In the genomic region with DNA sequence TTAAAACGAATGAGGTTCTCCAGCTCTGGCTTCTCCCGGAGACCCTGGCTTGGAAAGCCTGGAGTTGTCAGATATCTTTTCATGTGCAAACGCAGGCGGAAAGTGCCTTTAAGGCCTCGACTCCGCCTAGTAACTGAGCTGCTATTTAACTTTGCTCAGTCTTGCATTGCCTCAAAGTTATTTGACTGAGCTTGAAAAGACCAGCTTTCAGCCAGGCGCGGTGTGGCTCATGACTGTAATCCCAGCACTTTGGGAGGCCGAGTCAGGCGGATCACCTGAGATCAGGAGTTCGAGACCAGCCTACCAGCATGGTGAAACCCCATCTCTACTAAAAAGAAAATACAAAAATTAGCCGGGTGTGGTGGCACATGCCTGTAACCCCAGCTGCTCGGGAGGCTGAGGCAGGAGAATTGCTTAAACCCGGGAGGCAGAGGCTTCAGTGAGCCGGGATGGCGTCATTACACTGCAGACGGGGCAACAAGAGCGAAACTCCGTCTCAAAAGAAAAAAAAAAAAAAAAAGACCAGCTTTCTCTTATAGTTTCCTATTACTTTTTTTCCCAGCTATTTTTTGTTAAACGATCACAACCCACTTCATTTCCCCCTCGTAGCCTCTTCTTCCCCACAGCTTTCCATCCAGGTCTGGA, we compare ENCODE assay signal across 1 cellular context.
TF ChIP-seq lines count a peak whose summit lies in the region.

No MANE protein-coding gene starts in this region.

TF ChIP-seq in HepG2, 621 proteins besides CTCF, POLR2A, EP300 and RAD21 (continued from another document and continues in another):
- TF ChIP-seq, protein P1, sequence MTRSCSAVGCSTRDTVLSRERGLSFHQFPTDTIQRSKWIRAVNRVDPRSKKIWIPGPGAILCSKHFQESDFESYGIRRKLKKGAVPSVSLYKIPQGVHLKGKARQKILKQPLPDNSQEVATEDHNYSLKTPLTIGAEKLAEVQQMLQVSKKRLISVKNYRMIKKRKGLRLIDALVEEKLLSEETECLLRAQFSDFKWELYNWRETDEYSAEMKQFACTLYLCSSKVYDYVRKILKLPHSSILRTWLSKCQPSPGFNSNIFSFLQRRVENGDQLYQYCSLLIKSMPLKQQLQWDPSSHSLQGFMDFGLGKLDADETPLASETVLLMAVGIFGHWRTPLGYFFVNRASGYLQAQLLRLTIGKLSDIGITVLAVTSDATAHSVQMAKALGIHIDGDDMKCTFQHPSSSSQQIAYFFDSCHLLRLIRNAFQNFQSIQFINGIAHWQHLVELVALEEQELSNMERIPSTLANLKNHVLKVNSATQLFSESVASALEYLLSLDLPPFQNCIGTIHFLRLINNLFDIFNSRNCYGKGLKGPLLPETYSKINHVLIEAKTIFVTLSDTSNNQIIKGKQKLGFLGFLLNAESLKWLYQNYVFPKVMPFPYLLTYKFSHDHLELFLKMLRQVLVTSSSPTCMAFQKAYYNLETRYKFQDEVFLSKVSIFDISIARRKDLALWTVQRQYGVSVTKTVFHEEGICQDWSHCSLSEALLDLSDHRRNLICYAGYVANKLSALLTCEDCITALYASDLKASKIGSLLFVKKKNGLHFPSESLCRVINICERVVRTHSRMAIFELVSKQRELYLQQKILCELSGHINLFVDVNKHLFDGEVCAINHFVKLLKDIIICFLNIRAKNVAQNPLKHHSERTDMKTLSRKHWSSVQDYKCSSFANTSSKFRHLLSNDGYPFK (CRISPR knock-in tag; IDR thresholded peaks at IDR 0.05; ENCODE audit: borderline replicate concordance): 0 out of 2 replicates have a peak, but pooled peaks have one; percentile 38
- TF ChIP-seq SOX13 (IDR thresholded peaks at IDR 0.05) (no peak), SOX13 (CRISPR knock-in tag; conservative IDR thresholded peaks at IDR 0.05 in 1 of 2, IDR thresholded peaks at IDR 0.05 in 1 of 2) (peak in 1 of 2 experiments; percentile 45; a peak in 2 of 4 replicates), RXRA (CRISPR knock-in tag; IDR thresholded peaks at IDR 0.05) (peak; percentile 59; the same call in 1 of the 2 replicates), BCL6 (CRISPR knock-in tag; IDR thresholded peaks at IDR 0.05) (0 out of 2 replicates have a peak, but pooled peaks have one; percentile 32), SOX6 (IDR thresholded peaks at IDR 0.05) (no peak), SOX6 (CRISPR knock-in tag; IDR thresholded peaks at IDR 0.05) (0 out of 2 replicates have a peak, but pooled peaks have one; percentile 18), ZNF44 (CRISPR knock-in tag; IDR thresholded peaks at IDR 0.05) (no peak), ZNF441 (CRISPR knock-in tag; IDR thresholded peaks at IDR 0.05; ENCODE audit: borderline replicate concordance) (peak; percentile 73; the same call in 1 of the 2 replicates), BRD4 (CRISPR knock-in tag; IDR thresholded peaks at IDR 0.05) (no peak), ZNF225 (CRISPR knock-in tag; IDR thresholded peaks at IDR 0.05) (0 out of 2 replicates have a peak, but pooled peaks have one; percentile 26), ZMYM4 (CRISPR knock-in tag; IDR thresholded peaks at IDR 0.05) (peak; percentile 38), ZNF562 (CRISPR knock-in tag; IDR thresholded peaks at IDR 0.05; ENCODE audit: borderline replicate concordance) (no peak), GATAD1 (CRISPR knock-in tag; IDR thresholded peaks at IDR 0.05) (no peak), ZFP37 (CRISPR knock-in tag; IDR thresholded peaks at IDR 0.05; ENCODE audit: borderline replicate concordance) (peak; percentile 58; the same call in 1 of the 2 replicates), ZNF331 (CRISPR knock-in tag; IDR thresholded peaks at IDR 0.05) (peak; percentile 82; the same call in 1 of the 2 replicates), PAF1 (CRISPR knock-in tag; IDR thresholded peaks at IDR 0.05) (no peak), CAMTA2 (CRISPR knock-in tag; IDR thresholded peaks at IDR 0.05; ENCODE audit: borderline replicate concordance) (no peak), NKX3-1 (CRISPR knock-in tag; IDR thresholded peaks at IDR 0.05) (no peak), MTA3 (CRISPR knock-in tag; IDR thresholded peaks at IDR 0.05) (no peak), IRF2 (CRISPR knock-in tag; IDR thresholded peaks at IDR 0.05) (peak; percentile 40; the same call in 1 of the 2 replicates), ZNF776 (CRISPR knock-in tag; IDR thresholded peaks at IDR 0.05) (no peak), ZNF720 (CRISPR knock-in tag; IDR thresholded peaks at IDR 0.05) (no peak), ZSCAN9 (CRISPR knock-in tag; IDR thresholded peaks at IDR 0.05; ENCODE audit: borderline replicate concordance) (no peak), ZFY (CRISPR knock-in tag; IDR thresholded peaks at IDR 0.05) (peak; percentile 61; the same call in 1 of the 2 replicates), MIXL1 (CRISPR knock-in tag; IDR thresholded peaks at IDR 0.05) (0 out of 2 replicates have a peak, but pooled peaks have one; percentile 41), ZNF549 (CRISPR knock-in tag; IDR thresholded peaks at IDR 0.05) (no peak), ZNF350 (CRISPR knock-in tag; IDR thresholded peaks at IDR 0.05; ENCODE audit: borderline replicate concordance, low read depth) (peak; percentile 47; the same call in 1 of the 2 replicates), ZNF749 (CRISPR knock-in tag; IDR thresholded peaks at IDR 0.05; ENCODE audit: borderline replicate concordance) (no peak), KDM1A (CRISPR knock-in tag; IDR thresholded peaks at IDR 0.05) (peak; percentile 64; the same call in 1 of the 2 replicates)
- TF ChIP-seq, protein P2, sequence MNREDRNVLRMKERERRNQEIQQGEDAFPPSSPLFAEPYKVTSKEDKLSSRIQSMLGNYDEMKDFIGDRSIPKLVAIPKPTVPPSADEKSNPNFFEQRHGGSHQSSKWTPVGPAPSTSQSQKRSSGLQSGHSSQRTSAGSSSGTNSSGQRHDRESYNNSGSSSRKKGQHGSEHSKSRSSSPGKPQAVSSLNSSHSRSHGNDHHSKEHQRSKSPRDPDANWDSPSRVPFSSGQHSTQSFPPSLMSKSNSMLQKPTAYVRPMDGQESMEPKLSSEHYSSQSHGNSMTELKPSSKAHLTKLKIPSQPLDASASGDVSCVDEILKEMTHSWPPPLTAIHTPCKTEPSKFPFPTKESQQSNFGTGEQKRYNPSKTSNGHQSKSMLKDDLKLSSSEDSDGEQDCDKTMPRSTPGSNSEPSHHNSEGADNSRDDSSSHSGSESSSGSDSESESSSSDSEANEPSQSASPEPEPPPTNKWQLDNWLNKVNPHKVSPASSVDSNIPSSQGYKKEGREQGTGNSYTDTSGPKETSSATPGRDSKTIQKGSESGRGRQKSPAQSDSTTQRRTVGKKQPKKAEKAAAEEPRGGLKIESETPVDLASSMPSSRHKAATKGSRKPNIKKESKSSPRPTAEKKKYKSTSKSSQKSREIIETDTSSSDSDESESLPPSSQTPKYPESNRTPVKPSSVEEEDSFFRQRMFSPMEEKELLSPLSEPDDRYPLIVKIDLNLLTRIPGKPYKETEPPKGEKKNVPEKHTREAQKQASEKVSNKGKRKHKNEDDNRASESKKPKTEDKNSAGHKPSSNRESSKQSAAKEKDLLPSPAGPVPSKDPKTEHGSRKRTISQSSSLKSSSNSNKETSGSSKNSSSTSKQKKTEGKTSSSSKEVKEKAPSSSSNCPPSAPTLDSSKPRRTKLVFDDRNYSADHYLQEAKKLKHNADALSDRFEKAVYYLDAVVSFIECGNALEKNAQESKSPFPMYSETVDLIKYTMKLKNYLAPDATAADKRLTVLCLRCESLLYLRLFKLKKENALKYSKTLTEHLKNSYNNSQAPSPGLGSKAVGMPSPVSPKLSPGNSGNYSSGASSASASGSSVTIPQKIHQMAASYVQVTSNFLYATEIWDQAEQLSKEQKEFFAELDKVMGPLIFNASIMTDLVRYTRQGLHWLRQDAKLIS (CRISPR knock-in tag; IDR thresholded peaks at IDR 0.05): no peak
- TF ChIP-seq, protein P3, sequence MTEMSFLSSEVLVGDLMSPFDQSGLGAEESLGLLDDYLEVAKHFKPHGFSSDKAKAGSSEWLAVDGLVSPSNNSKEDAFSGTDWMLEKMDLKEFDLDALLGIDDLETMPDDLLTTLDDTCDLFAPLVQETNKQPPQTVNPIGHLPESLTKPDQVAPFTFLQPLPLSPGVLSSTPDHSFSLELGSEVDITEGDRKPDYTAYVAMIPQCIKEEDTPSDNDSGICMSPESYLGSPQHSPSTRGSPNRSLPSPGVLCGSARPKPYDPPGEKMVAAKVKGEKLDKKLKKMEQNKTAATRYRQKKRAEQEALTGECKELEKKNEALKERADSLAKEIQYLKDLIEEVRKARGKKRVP (CRISPR knock-in tag; IDR thresholded peaks at IDR 0.05): peak in 1 of 2 experiments; percentile 48; a peak in 1 of 4 replicates
- TF ChIP-seq, protein P4, sequence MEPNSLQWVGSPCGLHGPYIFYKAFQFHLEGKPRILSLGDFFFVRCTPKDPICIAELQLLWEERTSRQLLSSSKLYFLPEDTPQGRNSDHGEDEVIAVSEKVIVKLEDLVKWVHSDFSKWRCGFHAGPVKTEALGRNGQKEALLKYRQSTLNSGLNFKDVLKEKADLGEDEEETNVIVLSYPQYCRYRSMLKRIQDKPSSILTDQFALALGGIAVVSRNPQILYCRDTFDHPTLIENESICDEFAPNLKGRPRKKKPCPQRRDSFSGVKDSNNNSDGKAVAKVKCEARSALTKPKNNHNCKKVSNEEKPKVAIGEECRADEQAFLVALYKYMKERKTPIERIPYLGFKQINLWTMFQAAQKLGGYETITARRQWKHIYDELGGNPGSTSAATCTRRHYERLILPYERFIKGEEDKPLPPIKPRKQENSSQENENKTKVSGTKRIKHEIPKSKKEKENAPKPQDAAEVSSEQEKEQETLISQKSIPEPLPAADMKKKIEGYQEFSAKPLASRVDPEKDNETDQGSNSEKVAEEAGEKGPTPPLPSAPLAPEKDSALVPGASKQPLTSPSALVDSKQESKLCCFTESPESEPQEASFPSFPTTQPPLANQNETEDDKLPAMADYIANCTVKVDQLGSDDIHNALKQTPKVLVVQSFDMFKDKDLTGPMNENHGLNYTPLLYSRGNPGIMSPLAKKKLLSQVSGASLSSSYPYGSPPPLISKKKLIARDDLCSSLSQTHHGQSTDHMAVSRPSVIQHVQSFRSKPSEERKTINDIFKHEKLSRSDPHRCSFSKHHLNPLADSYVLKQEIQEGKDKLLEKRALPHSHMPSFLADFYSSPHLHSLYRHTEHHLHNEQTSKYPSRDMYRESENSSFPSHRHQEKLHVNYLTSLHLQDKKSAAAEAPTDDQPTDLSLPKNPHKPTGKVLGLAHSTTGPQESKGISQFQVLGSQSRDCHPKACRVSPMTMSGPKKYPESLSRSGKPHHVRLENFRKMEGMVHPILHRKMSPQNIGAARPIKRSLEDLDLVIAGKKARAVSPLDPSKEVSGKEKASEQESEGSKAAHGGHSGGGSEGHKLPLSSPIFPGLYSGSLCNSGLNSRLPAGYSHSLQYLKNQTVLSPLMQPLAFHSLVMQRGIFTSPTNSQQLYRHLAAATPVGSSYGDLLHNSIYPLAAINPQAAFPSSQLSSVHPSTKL (CRISPR knock-in tag; IDR thresholded peaks at IDR 0.05): peak; percentile 63
- TF ChIP-seq, protein P5, sequence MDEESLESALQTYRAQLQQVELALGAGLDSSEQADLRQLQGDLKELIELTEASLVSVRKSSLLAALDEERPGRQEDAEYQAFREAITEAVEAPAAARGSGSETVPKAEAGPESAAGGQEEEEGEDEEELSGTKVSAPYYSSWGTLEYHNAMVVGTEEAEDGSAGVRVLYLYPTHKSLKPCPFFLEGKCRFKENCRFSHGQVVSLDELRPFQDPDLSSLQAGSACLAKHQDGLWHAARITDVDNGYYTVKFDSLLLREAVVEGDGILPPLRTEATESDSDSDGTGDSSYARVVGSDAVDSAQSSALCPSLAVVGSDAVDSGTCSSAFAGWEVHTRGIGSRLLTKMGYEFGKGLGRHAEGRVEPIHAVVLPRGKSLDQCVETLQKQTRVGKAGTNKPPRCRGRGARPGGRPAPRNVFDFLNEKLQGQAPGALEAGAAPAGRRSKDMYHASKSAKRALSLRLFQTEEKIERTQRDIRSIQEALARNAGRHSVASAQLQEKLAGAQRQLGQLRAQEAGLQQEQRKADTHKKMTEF (CRISPR knock-in tag; IDR thresholded peaks at IDR 0.05): peak; percentile 76
- TF ChIP-seq, protein P6, sequence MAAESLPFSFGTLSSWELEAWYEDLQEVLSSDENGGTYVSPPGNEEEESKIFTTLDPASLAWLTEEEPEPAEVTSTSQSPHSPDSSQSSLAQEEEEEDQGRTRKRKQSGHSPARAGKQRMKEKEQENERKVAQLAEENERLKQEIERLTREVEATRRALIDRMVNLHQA (CRISPR knock-in tag; IDR thresholded peaks at IDR 0.05): no peak
- TF ChIP-seq, protein P7, sequence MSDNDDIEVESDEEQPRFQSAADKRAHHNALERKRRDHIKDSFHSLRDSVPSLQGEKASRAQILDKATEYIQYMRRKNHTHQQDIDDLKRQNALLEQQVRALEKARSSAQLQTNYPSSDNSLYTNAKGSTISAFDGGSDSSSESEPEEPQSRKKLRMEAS (IDR thresholded peaks at IDR 0.05): no peak; the same call in 1 of the 2 replicates
- TF ChIP-seq, protein P8, sequence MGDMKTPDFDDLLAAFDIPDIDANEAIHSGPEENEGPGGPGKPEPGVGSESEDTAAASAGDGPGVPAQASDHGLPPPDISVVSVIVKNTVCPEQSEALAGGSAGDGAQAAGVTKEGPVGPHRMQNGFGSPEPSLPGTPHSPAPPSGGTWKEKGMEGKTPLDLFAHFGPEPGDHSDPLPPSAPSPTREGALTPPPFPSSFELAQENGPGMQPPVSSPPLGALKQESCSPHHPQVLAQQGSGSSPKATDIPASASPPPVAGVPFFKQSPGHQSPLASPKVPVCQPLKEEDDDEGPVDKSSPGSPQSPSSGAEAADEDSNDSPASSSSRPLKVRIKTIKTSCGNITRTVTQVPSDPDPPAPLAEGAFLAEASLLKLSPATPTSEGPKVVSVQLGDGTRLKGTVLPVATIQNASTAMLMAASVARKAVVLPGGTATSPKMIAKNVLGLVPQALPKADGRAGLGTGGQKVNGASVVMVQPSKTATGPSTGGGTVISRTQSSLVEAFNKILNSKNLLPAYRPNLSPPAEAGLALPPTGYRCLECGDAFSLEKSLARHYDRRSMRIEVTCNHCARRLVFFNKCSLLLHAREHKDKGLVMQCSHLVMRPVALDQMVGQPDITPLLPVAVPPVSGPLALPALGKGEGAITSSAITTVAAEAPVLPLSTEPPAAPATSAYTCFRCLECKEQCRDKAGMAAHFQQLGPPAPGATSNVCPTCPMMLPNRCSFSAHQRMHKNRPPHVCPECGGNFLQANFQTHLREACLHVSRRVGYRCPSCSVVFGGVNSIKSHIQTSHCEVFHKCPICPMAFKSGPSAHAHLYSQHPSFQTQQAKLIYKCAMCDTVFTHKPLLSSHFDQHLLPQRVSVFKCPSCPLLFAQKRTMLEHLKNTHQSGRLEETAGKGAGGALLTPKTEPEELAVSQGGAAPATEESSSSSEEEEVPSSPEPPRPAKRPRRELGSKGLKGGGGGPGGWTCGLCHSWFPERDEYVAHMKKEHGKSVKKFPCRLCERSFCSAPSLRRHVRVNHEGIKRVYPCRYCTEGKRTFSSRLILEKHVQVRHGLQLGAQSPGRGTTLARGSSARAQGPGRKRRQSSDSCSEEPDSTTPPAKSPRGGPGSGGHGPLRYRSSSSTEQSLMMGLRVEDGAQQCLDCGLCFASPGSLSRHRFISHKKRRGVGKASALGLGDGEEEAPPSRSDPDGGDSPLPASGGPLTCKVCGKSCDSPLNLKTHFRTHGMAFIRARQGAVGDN (CRISPR knock-in tag; IDR thresholded peaks at IDR 0.05): peak; percentile 35
